8 cellular contexts compared by ENCODE assay signal in genomic region chr1:197521118-197521739, GRCh38.
DNase-seq lines count a peak whose midpoint lies in the region; ATAC-seq and TF ChIP-seq lines count a peak whose summit lies in the region.

No MANE protein-coding gene starts in this region.

- H3K27ac Mint-ChIP-seq in mesothelial cell of epicardium = no peak overlapping the region

- H3K27me3 Mint-ChIP-seq in mesothelial cell of epicardium (ENCODE audit: low read depth) = no peaks in the 10 kb centered on the region

- no peak overlapping the region for H3K4me3 Mint-ChIP-seq in mesothelial cell of epicardium

- ATAC-seq in GM18867 (IDR thresholded peaks at IDR 0.05; ENCODE audit: unreplicated experiment) (peak; percentile 83), HG03045 (IDR thresholded peaks at IDR 0.05; ENCODE audit: unreplicated experiment) (peak; percentile 70)

- H3K36me3 Mint-ChIP-seq in mesothelial cell of epicardium = no peaks in the 10 kb centered on the region

- H3K9me3 Mint-ChIP-seq in mesothelial cell of epicardium = no peaks in the 10 kb centered on the region

- no peak overlapping the region for H3K4me3 ChIP-seq in cardiac fibroblast (replicated peaks in 1 of 2; ENCODE audit: low read depth in 2 of 2, low read length in 2 of 2)

- peak; percentile 54 for DNase-seq in NCI-H1436 (lab: John Stamatoyannopoulos, UW)
- DNase-seq in NCI-H1436 treated with DMSO at 0.1 percent for 48 hours (lab: John Stamatoyannopoulos, UW) = no peak
- DNase-seq in NCI-H774 (lab: John Stamatoyannopoulos, UW) = peak; percentile 32
- peak; percentile 65 to 68 for DNase-seq in cardiac fibroblast (ENCODE audit: low read depth in 2 of 2)
- DNase-seq in mesothelial cell of epicardium (ENCODE audit: low spot score in 2 of 2, unreplicated experiment in 2 of 2) = no peak
- DNase-seq in DMS114 treated with DMSO at 0.1 percent for 48 hours (lab: John Stamatoyannopoulos, UW; ENCODE audit: unreplicated experiment) = no peak

- peak; percentile 54 for TF ChIP-seq CTCF in cardiac fibroblast (IDR thresholded peaks at IDR 0.05; ENCODE audit: low read depth, low read length)
- peak; percentile 78 for TF ChIP-seq CTCF in mesothelial cell of epicardium (IDR thresholded peaks at IDR 0.05; ENCODE audit: unreplicated experiment)

- no peaks in the 10 kb centered on the region for H3K4me1 Mint-ChIP-seq in mesothelial cell of epicardium

Comparison
In these comparisons a context has a peak if more than half of its experiments do, and no peak if none do; other contexts are left out.
1. DNase-seq: peak in NCI-H1436 (single experiment), NCI-H774 (single experiment) and cardiac fibroblast (2 of 2); none in NCI-H1436 treated with DMSO at 0.1 percent for 48 hours (single experiment), mesothelial cell of epicardium (0 of 2) and DMS114 treated with DMSO at 0.1 percent for 48 hours (single experiment).